ENCODE assay signal across 8 cellular contexts in genomic region chr6:27188885-27189418, GRCh38. TPM values are rescaled to one million over a fixed set of nuclear protein-coding genes. Genes with fewer than 3 reads are reported as not detected.
DNase-seq lines count a peak whose midpoint lies in the region; ATAC-seq and TF ChIP-seq lines count a peak whose summit lies in the region.

No MANE protein-coding gene starts in this region.

- H3K4me3 ChIP-seq in GM23338 (peak overlapping the region; percentile 73), Panc1 (ENCODE audit: low read depth in 2 of 2, low read length in 2 of 2) (peak overlapping the region; percentile 81 to 91), cardiac muscle cell (peak overlapping the region; percentile 40), parathyroid adenoma (ENCODE audit: low read depth, low read length) (peak overlapping the region; percentile 82)

- in situ Hi-C loops in Panc1 (cut with HindIII; ENCODE audit: low pct_unique_long_range_greater_than_20kb, low sequenced_read_pairs) = no loop called here

- peak; percentile 77 to 86 for TF ChIP-seq CTCF in GM23338 (conservative IDR thresholded peaks at IDR 0.05; ENCODE audit: low read depth in 2 of 2)
- TF ChIP-seq CTCF in LNCAP (IDR thresholded peaks at IDR 0.05) = peak; percentile 55
- TF ChIP-seq CTCF in Panc1 (IDR thresholded peaks at IDR 0.05) = peak; percentile 90
- TF ChIP-seq CTCF in cardiac muscle cell (IDR thresholded peaks at IDR 0.05; ENCODE audit: low read depth, low read length) = peak; percentile 63
- peak; percentile 88 for TF ChIP-seq CTCF in parathyroid adenoma (IDR thresholded peaks at IDR 0.05)

- ATAC-seq in GM23338 = peak; percentile 84
- ATAC-seq in Panc1 = peak; percentile 93
- peak; percentile 85 for ATAC-seq in activated naive CD8-positive, alpha-beta T cell treated with anti-CD3 and anti-CD28 coated beads, Interleukin-2, amount 50 U/mL, for 24 hours

- BruUV-seq in Panc1 (replicated peaks; lab: Mats Ljungman, UMichigan) = no TSS peak

- no peaks in the 10 kb centered on the region for H3F3A ChIP-seq in GM23338 (replicated peaks; ENCODE audit: low read depth)

- H3K27ac ChIP-seq in GM23338 (ENCODE audit: low read depth) (no peak overlapping the region), Panc1 (ENCODE audit: low read length) (peak overlapping the region; percentile 87), cardiac muscle cell (no peak overlapping the region), parathyroid adenoma (peak overlapping the region; percentile 73)

- H3K9me3 ChIP-seq in Panc1 (ENCODE audit: control insufficient read depth, insufficient read depth, low read depth, low read length) = no peaks in the 10 kb centered on the region
- H3K9me3 ChIP-seq in cardiac muscle cell (ENCODE audit: low read depth) = no peaks in the 10 kb centered on the region
- H3K9me3 ChIP-seq in parathyroid adenoma (ENCODE audit: control insufficient read depth, low read length) = no peaks in the 10 kb centered on the region

- H3K27me3 ChIP-seq in GM23338 (ENCODE audit: insufficient read depth) (peaks cover 14% of the 10 kb centered on the region; the same call in 1 of the 2 replicates), Panc1 (ENCODE audit: control insufficient read depth, insufficient read depth, low read length) (no peaks in the 10 kb centered on the region), cardiac muscle cell (peaks cover 20% of the 10 kb centered on the region), parathyroid adenoma (ENCODE audit: control insufficient read depth, insufficient read depth, low read length) (no peaks in the 10 kb centered on the region)

- CTCF ChIA-PET in Panc1 (lab: Charles Lee) = interaction anchor here (0.8 kb wide), 1 partner anchor 109 kb away, joined by 3 read pairs; no protein-coding TSS in a partner anchor

- H3K36me3 ChIP-seq in GM23338 (ENCODE audit: insufficient read depth) (no peaks in the 10 kb centered on the region), Panc1 (ENCODE audit: control insufficient read depth, insufficient read depth, low read length) (no peaks in the 10 kb centered on the region), cardiac muscle cell (no peaks in the 10 kb centered on the region), parathyroid adenoma (ENCODE audit: control insufficient read depth, insufficient read depth, low read length) (no peaks in the 10 kb centered on the region)

- DNase-seq in GDM1 (lab: John Stamatoyannopoulos, UW) (peak; percentile 60), GM23338 (ENCODE audit: low spot score) (peak; percentile 94), Panc1 (ENCODE audit: low read depth, low spot score) (no peak), cardiac muscle cell (ENCODE audit: low read depth in 1 of 2, low spot score in 1 of 2) (peak; percentile 88 to 89), T-helper 9 cell (no peak)
- peak; percentile 54 for DNase-seq in activated naive CD8-positive, alpha-beta T cell treated with anti-CD3 and anti-CD28 coated beads, Interleukin-2, amount 50 U/mL, for 24 hours

- no peaks in the 10 kb centered on the region for H3K9me3 Mint-ChIP-seq in GM23338
- no peaks in the 10 kb centered on the region for H3K9me3 Mint-ChIP-seq in activated naive CD8-positive, alpha-beta T cell treated with anti-CD3 and anti-CD28 coated beads, Interleukin-2, amount 50 U/mL, for 24 hours

- intact Hi-C loops in Panc1 (cut with micrococcal nuclease; ENCODE audit: unreplicated experiment) = loop anchor here (2.0 to 10.0 kb wide), 2 partner anchors 330 to 416 kb away; no protein-coding TSS in a partner anchor

- no peaks in the 10 kb centered on the region for H4K20me1 ChIP-seq in GM23338 (replicated peaks; ENCODE audit: insufficient read depth)

- POLR2A ChIA-PET in Panc1 (lab: Charles Lee) = no interaction called here

- H3K79me2 ChIP-seq in GM23338 (replicated peaks; ENCODE audit: insufficient read depth) = no peaks in the 10 kb centered on the region
- H3K79me2 ChIP-seq in parathyroid adenoma = no peaks in the 10 kb centered on the region

- H3K4me2 ChIP-seq in GM23338 (peak overlapping the region; percentile 89), parathyroid adenoma (ENCODE audit: low read length) (peak overlapping the region; percentile 94)

- H3K27ac Mint-ChIP-seq in GM23338 = peak overlapping the region; percentile 92
- no peak overlapping the region for H3K27ac Mint-ChIP-seq in activated naive CD8-positive, alpha-beta T cell treated with anti-CD3 and anti-CD28 coated beads, Interleukin-2, amount 50 U/mL, for 24 hours

- peaks cover 6% of the 10 kb centered on the region for H3K27me3 Mint-ChIP-seq in GM23338 (ENCODE audit: insufficient read depth, low read depth, poor library complexity)
- no peaks in the 10 kb centered on the region for H3K27me3 Mint-ChIP-seq in activated naive CD8-positive, alpha-beta T cell treated with anti-CD3 and anti-CD28 coated beads, Interleukin-2, amount 50 U/mL, for 24 hours

- H3K36me3 Mint-ChIP-seq in GM23338 (ENCODE audit: low read depth) = no peaks in the 10 kb centered on the region; the same call in 2 of the 3 replicates
- no peaks in the 10 kb centered on the region for H3K36me3 Mint-ChIP-seq in activated naive CD8-positive, alpha-beta T cell treated with anti-CD3 and anti-CD28 coated beads, Interleukin-2, amount 50 U/mL, for 24 hours (ENCODE audit: low read depth)

- H3K4me1 Mint-ChIP-seq in GM23338 = peaks cover 15% of the 10 kb centered on the region
- H3K4me1 Mint-ChIP-seq in activated naive CD8-positive, alpha-beta T cell treated with anti-CD3 and anti-CD28 coated beads, Interleukin-2, amount 50 U/mL, for 24 hours = peaks cover 8% of the 10 kb centered on the region

- H2AFZ ChIP-seq in GM23338 = no peak overlapping the region
- peak overlapping the region; percentile 91 for H2AFZ ChIP-seq in parathyroid adenoma

- H3K4me3 Mint-ChIP-seq in GM23338 = peak overlapping the region; percentile 87
- H3K4me3 Mint-ChIP-seq in activated naive CD8-positive, alpha-beta T cell treated with anti-CD3 and anti-CD28 coated beads, Interleukin-2, amount 50 U/mL, for 24 hours = peak overlapping the region; percentile 87

- H3K9ac ChIP-seq in parathyroid adenoma = no peak overlapping the region

- H3K4me1 ChIP-seq in GM23338 (ENCODE audit: insufficient read depth) = peaks cover 9% of the 10 kb centered on the region; the same call in 1 of the 2 replicates
- H3K4me1 ChIP-seq in Panc1 (ENCODE audit: control insufficient read depth, insufficient read depth, low read length) = peaks cover 3% of the 10 kb centered on the region; the same call in 1 of the 2 replicates
- H3K4me1 ChIP-seq in cardiac muscle cell (ENCODE audit: low read depth) = peaks cover 3% of the 10 kb centered on the region
- peaks cover 3% of the 10 kb centered on the region for H3K4me1 ChIP-seq in parathyroid adenoma

- H3K9me2 ChIP-seq in GM23338 (ENCODE audit: insufficient read depth) = no peaks in the 10 kb centered on the region

TF ChIP-seq in GM23338, 12 proteins besides CTCF, POLR2A, EP300 and RAD21:
- TF ChIP-seq STAT1 (IDR thresholded peaks at IDR 0.05; ENCODE audit: unreplicated experiment) = no peak
- TF ChIP-seq JUNB (IDR thresholded peaks at IDR 0.05; ENCODE audit: unreplicated experiment) = no peak
- no peak for TF ChIP-seq CREB1 (CRISPR knock-in tag; IDR thresholded peaks at IDR 0.05; ENCODE audit: low read depth)
- no peak for TF ChIP-seq EZH2phosphoT487 (IDR thresholded peaks at IDR 0.05; ENCODE audit: unreplicated experiment)

RNA-seq across cellular contexts. Expression of gene PRSS16, which starts 58.5 kb away (rescaled TPM):
- total RNA-seq in GM23338 (2014; rRNA removed; shearing (Covaris generic)) = 11.8 and 13.8 TPM in 2 replicates
- polyA plus RNA-seq in GM23338 (2016; fragmentation: Nextera tagmentation; extraction: Ambion mirVana) (8.7 and 13.8 TPM in 2 replicates), cardiac muscle cell (2.7 and 5.2 TPM in 2 replicates)
- total RNA-seq in Panc1 (2021; ENCODE audit: unreplicated experiment) (4.7 TPM), cardiac muscle cell (4.4 and 9.9 TPM in 2 replicates)
- 4.7 TPM for polyA plus RNA-seq in Panc1 (2012; ENCODE audit: insufficient read length)

Comparison
In these comparisons a context has a peak if more than half of its experiments do, and no peak if none do; other contexts are left out.
1. DNase-seq: peak in GDM1 (single experiment), GM23338 (single experiment), activated naive CD8-positive, alpha-beta T cell treated with anti-CD3 and anti-CD28 coated beads, Interleukin-2, amount 50 U/mL, for 24 hours (single experiment) and cardiac muscle cell (2 of 2); none in Panc1 (single experiment) and T-helper 9 cell (single experiment).
2. H3K27ac ChIP-seq: peak in Panc1 (single experiment) and parathyroid adenoma (single experiment); none in GM23338 (single experiment) and cardiac muscle cell (single experiment).
3. Peak in every context shown above with its lines, with median percentiles within 50 percentile points of each other: ATAC-seq, H3K4me3 ChIP-seq and CTCF ChIP-seq.